In genomic region chr2:51158236-51158635, GRCh38 we compare ENCODE assay signal across 18 cellular contexts.
DNase-seq lines count a peak whose midpoint lies in the region; ATAC-seq lines count a peak whose summit lies in the region.
"Had no signal": no experiment of that assay in that cellular context is flagged by ENCODE, and none has a peak within 500 bp of the region (broad histone marks: within the 10 kb centered on the region; RNA-seq: fewer than 3 reads in every experiment).

No MANE protein-coding gene starts in this region.

- H3K27ac Mint-ChIP-seq in natural killer cell treated with Interleukin-12 subunit alpha and Interleukin-12 subunit beta and Interleukin-15 and Interleukin-18, amount 100 ng/mL, for 72 hours, result no peak overlapping the region
- H3K27ac Mint-ChIP-seq: CD4-positive, CD25-positive, alpha-beta regulatory T cell; T-helper 1 cell treated with Interleukin-12 subunit alpha and Interleukin-12 subunit beta and Interleukin-4 antibody, amounts not matched to agents 30 μg/mL and 1 μg/mL, for 36 hours had no signal

- H3K36me3 Mint-ChIP-seq in natural killer cell treated with Interleukin-12 subunit alpha and Interleukin-12 subunit beta and Interleukin-15 and Interleukin-18, amount 100 ng/mL, for 72 hours, result no peaks in the 10 kb centered on the region
- H3K36me3 Mint-ChIP-seq: CD4-positive, CD25-positive, alpha-beta regulatory T cell had no signal

- DNase-seq in COLO668 (lab: John Stamatoyannopoulos, UW; ENCODE audit: unreplicated experiment) (peak; percentile 81), G401 (ENCODE audit: low spot score) (peak; percentile 74), NCI-H2081 (lab: John Stamatoyannopoulos, UW) (peak; percentile 88 to 97), NCI-H774 (lab: John Stamatoyannopoulos, UW) (peak; percentile 11), NCI-H526 treated with DMSO at 0.1 percent for 48 hours (lab: John Stamatoyannopoulos, UW) (no peak)
- no peak for DNase-seq in natural killer cell treated with Interleukin-12 subunit alpha and Interleukin-12 subunit beta and Interleukin-15 and Interleukin-18, amount 100 ng/mL, for 72 hours (ENCODE audit: low spot score)
- DNase-seq in stimulated activated CD4-positive, alpha-beta T cell treated with anti-CD3 and anti-CD28 coated beads, Interleukin-15, amount 100 ng/mL, for 24 hours, result no peak
- DNase-seq: activated CD4-positive, alpha-beta T cell treated with anti-CD3 and anti-CD28 coated beads, Interleukin-2, amount 50 U/mL, for 48 hours; activated naive CD4-positive, alpha-beta T cell; activated T-cell treated with anti-CD3 and anti-CD28 coated beads for 4 hours; amniotic stem cell; CD4-positive, CD25-positive, alpha-beta regulatory T cell; foreskin fibroblast; hippocampal formation; nucleus accumbens; retina had no signal

- in situ Hi-C loops in G401 (cut with HindIII; ENCODE audit: low sequenced_read_pairs), result no loop called here

- H3K9me3 Mint-ChIP-seq in natural killer cell treated with Interleukin-12 subunit alpha and Interleukin-12 subunit beta and Interleukin-15 and Interleukin-18, amount 100 ng/mL, for 72 hours, result peaks cover 16% of the 10 kb centered on the region

- H3K4me3 Mint-ChIP-seq in natural killer cell treated with Interleukin-12 subunit alpha and Interleukin-12 subunit beta and Interleukin-15 and Interleukin-18, amount 100 ng/mL, for 72 hours, result no peak overlapping the region
- H3K4me3 Mint-ChIP-seq: CD4-positive, CD25-positive, alpha-beta regulatory T cell; T-helper 1 cell treated with Interleukin-12 subunit alpha and Interleukin-12 subunit beta and Interleukin-4 antibody, amounts not matched to agents 30 μg/mL and 1 μg/mL, for 36 hours had no signal

- ATAC-seq in HG03439 (IDR thresholded peaks at IDR 0.05; ENCODE audit: unreplicated experiment), result no peak
- no peak for ATAC-seq in natural killer cell treated with Interleukin-12 subunit alpha and Interleukin-12 subunit beta and Interleukin-15 and Interleukin-18, amount 100 ng/mL, for 72 hours

- no peaks in the 10 kb centered on the region for H3K27me3 Mint-ChIP-seq in natural killer cell treated with Interleukin-12 subunit alpha and Interleukin-12 subunit beta and Interleukin-15 and Interleukin-18, amount 100 ng/mL, for 72 hours
- H3K27me3 Mint-ChIP-seq: CD4-positive, CD25-positive, alpha-beta regulatory T cell had no signal

- H3K4me1 Mint-ChIP-seq in natural killer cell treated with Interleukin-12 subunit alpha and Interleukin-12 subunit beta and Interleukin-15 and Interleukin-18, amount 100 ng/mL, for 72 hours (ENCODE audit: low read depth in 2 of 2), result no peaks in the 10 kb centered on the region
- H3K4me1 Mint-ChIP-seq: CD4-positive, CD25-positive, alpha-beta regulatory T cell had no signal

Comparison
In these comparisons a context has a peak if more than half of its experiments do, and no peak if none do; other contexts are left out.
1. DNase-seq: peak in COLO668 (single experiment), G401 (single experiment), NCI-H2081 (2 of 2) and NCI-H774 (single experiment); none in natural killer cell treated with Interleukin-12 subunit alpha and Interleukin-12 subunit beta and Interleukin-15 and Interleukin-18, amount 100 ng/mL, for 72 hours (single experiment), NCI-H526 treated with DMSO at 0.1 percent for 48 hours (single experiment) and stimulated activated CD4-positive, alpha-beta T cell treated with anti-CD3 and anti-CD28 coated beads, Interleukin-15, amount 100 ng/mL, for 24 hours (single experiment).